ENCODE assay signal across 8 cellular contexts in genomic region chr2:110211938-110212858, GRCh38. TPM values are rescaled to one million over a fixed set of nuclear protein-coding genes. Genes with fewer than 3 reads are reported as not detected.
DNase-seq lines count a peak whose midpoint lies in the region; ATAC-seq and TF ChIP-seq lines count a peak whose summit lies in the region.

A gene with protein sequence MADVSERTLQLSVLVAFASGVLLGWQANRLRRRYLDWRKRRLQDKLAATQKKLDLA (minus strand): TSS chr2:110212547. CDS start chr2:110212525, 22 bp downstream.

- TF ChIP-seq CTCF in activated B cell treated with CpG ODN at 0.5 μM for 24 hours (IDR thresholded peaks at IDR 0.05) (no peak), cardiac fibroblast (IDR thresholded peaks at IDR 0.05; ENCODE audit: low read depth, low read length) (no peak)

- H3K4me3 ChIP-seq in ACC112 (ENCODE audit: low read depth, low read length) (peak within 1 kb of the TSS; percentile 91), cardiac fibroblast (replicated peaks in 1 of 2; ENCODE audit: low read depth in 2 of 2, low read length in 2 of 2) (peak within 1 kb of the TSS; percentile 72 to 89)

- H3K36me3 Mint-ChIP-seq in activated B cell treated with CpG ODN at 0.5 μM for 24 hours (ENCODE audit: low read depth), result peaks cover 28% of the 10 kb centered on the region

- CTCF ChIA-PET in activated B cell treated with CpG ODN at 0.5 μM for 24 hours (lab: Charles Lee), result no interaction called here

- ATAC-seq in GM18861 (IDR thresholded peaks at IDR 0.05; ENCODE audit: unreplicated experiment) (peak; percentile 83), HG03095 (IDR thresholded peaks at IDR 0.05; ENCODE audit: unreplicated experiment) (peak; percentile 72), activated B cell treated with CpG ODN at 0.5 μM for 24 hours (ENCODE audit: low read depth) (peak; percentile 94)

- peak within 1 kb of the TSS; percentile 84 for H3K27ac Mint-ChIP-seq in activated B cell treated with CpG ODN at 0.5 μM for 24 hours

- POLR2A ChIA-PET in activated B cell treated with CpG ODN at 0.5 μM for 24 hours (lab: Charles Lee), result no interaction called here

- H3K4me1 ChIP-seq in ACC112 (ENCODE audit: control insufficient read depth, insufficient read depth, low read length, unreplicated experiment), result peaks cover 5% of the 10 kb centered on the region

- no peaks in the 10 kb centered on the region for H3K9me3 Mint-ChIP-seq in activated B cell treated with CpG ODN at 0.5 μM for 24 hours

- peak within 1 kb of the TSS; percentile 92 for H3K4me3 Mint-ChIP-seq in activated B cell treated with CpG ODN at 0.5 μM for 24 hours

- H3K27ac ChIP-seq in ACC112 (ENCODE audit: low read depth, low read length), result peak within 1 kb of the TSS; percentile 49

- H3K79me2 ChIP-seq in ACC112 (ENCODE audit: control insufficient read depth, insufficient read depth, low read length, unreplicated experiment), result peaks cover 12% of the 10 kb centered on the region

- peak within 1 kb of the TSS; percentile 93 for H2AFZ ChIP-seq in ACC112 (ENCODE audit: low read length, unreplicated experiment)

- peaks cover 16% of the 10 kb centered on the region for H3K4me1 Mint-ChIP-seq in activated B cell treated with CpG ODN at 0.5 μM for 24 hours

- peaks cover 7% of the 10 kb centered on the region; the same call in 1 of the 2 replicates for H3K36me3 ChIP-seq in ACC112 (ENCODE audit: insufficient read depth, low read length)

- H3K27me3 Mint-ChIP-seq in activated B cell treated with CpG ODN at 0.5 μM for 24 hours, result peaks cover 19% of the 10 kb centered on the region

- H3K27me3 ChIP-seq in ACC112 (ENCODE audit: insufficient read depth, low read length), result peaks cover 18% of the 10 kb centered on the region; the same call in 1 of the 2 replicates

- intact Hi-C loops in activated B cell treated with CpG ODN at 0.5 μM for 24 hours (cut with micrococcal nuclease), result loop anchor here (1.0 kb wide), 1 partner anchor 8 kb away; no protein-coding TSS in a partner anchor

- DNase-seq in NCI-H2227 (lab: John Stamatoyannopoulos, UW; ENCODE audit: unreplicated experiment) (peak; percentile 83), activated B cell treated with CpG ODN at 0.5 μM for 24 hours (peak; percentile 68), cardiac fibroblast (ENCODE audit: low read depth in 2 of 2) (peak; percentile 67 to 81), iris pigment epithelial cell (ENCODE audit: low read depth) (peak; percentile 70)
- peak; percentile 57 for DNase-seq in stimulated activated CD4-positive, alpha-beta T cell treated with anti-CD3 and anti-CD28 coated beads, Interleukin-12 subunit alpha, Interleukin-12 subunit beta, amount 100 ng/mL, for 4 hours

RNA-seq across cellular contexts. Expression of the gene that starts here (rescaled TPM):
- 30.1 and 38.3 TPM in 2 replicates for total RNA-seq in activated B cell treated with CpG ODN at 0.5 μM for 24 hours

Comparison
In these comparisons a context has a peak if more than half of its experiments do, and no peak if none do; other contexts are left out.
1. Peak in every context shown above with its lines: DNase-seq, ATAC-seq, H3K4me3 ChIP-seq and H3K27ac ChIP-seq.